Comparison of ENCODE assay signal across 10 cellular contexts in the genomic region with DNA sequence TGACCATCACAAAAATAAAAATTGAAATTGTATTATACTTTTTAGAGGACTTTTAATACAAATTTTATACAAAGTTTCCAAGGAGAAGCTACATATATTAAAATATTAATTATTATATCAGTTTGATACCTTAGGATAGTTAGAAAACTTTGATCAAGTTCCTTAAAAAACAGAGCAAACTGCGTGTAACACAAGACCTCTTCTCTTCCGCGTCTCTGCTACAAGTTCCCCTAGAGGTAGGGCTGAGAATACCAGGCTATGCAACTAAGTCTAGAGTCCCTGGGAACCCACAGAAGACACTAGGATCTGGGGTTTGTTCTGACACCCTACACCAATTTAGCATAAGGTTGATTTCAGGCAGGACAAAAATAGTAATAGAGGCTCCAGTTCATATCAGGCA.
DNase-seq lines count a peak whose midpoint lies in the region; ATAC-seq and TF ChIP-seq lines count a peak whose summit lies in the region.
"Had no signal": no experiment of that assay in that cellular context is flagged by ENCODE, and none has a peak within 500 bp of the region (broad histone marks: within the 10 kb centered on the region; RNA-seq: fewer than 3 reads in every experiment).

No MANE protein-coding gene starts in this region.

- no peaks in the 10 kb centered on the region for H3K9me3 ChIP-seq in CD4-positive, alpha-beta memory T cell (ENCODE audit: control insufficient read depth in 1 of 2, low read length in 2 of 2)
- H3K9me3 ChIP-seq in MG63: no peaks in the 10 kb centered on the region

- CTCF ChIA-PET in CD4-positive, alpha-beta memory T cell (lab: Charles Lee; ENCODE audit: partially characterized antibody): no interaction called here

- in situ Hi-C loops in ACHN (cut with HindIII; ENCODE audit: low pct_ligation_motif_present, low pct_unique_long_range_greater_than_20kb, low sequenced_read_pairs): no loop called here

- H3K4me3 Mint-ChIP-seq in glutamatergic neuron (ENCODE audit: unreplicated experiment): no peak overlapping the region
- H3K4me3 Mint-ChIP-seq in CD4-positive, alpha-beta memory T cell: no peak overlapping the region

- no peak overlapping the region for H3K27ac Mint-ChIP-seq in glutamatergic neuron (ENCODE audit: unreplicated experiment)
- H3K27ac Mint-ChIP-seq in CD4-positive, alpha-beta memory T cell: no peak overlapping the region

- peaks cover 4% of the 10 kb centered on the region for H3K9me3 Mint-ChIP-seq in glutamatergic neuron (ENCODE audit: unreplicated experiment)
- peaks cover 2 to 50% (median 17%) of the 10 kb centered on the region in 8 donors for H3K9me3 Mint-ChIP-seq in CD4-positive, alpha-beta memory T cell

- no peaks in the 10 kb centered on the region for H3K4me1 ChIP-seq in CD4-positive, alpha-beta memory T cell (ENCODE audit: insufficient read depth, low read length)

- no peaks in the 10 kb centered on the region for H3K27me3 ChIP-seq in CD4-positive, alpha-beta memory T cell (ENCODE audit: insufficient read depth, low read length)
- no peaks in the 10 kb centered on the region for H3K27me3 ChIP-seq in MG63

- DNase-seq in ACHN (peak; percentile 29), RPMI7951 (ENCODE audit: low read depth) (peak; percentile 1), glutamatergic neuron (no peak), occipital lobe (lab: John Stamatoyannopoulos, UW) (no peak), MG63 (no peak), kidney glomerular epithelial cell (lab: John Stamatoyannopoulos, UW) (no peak)
- no peak for DNase-seq in CD4-positive, alpha-beta memory T cell
- DNase-seq: central memory CD4-positive, alpha-beta T cell; COR-L47 had no signal

- H3K27me3 Mint-ChIP-seq in glutamatergic neuron (ENCODE audit: unreplicated experiment): peaks cover 3% of the 10 kb centered on the region
- no peaks in the 10 kb centered on the region for H3K27me3 Mint-ChIP-seq in CD4-positive, alpha-beta memory T cell

- intact Hi-C loops in CD4-positive, alpha-beta memory T cell (cut with micrococcal nuclease): no loop called here

- H3K4me3 ChIP-seq in CD4-positive, alpha-beta memory T cell (ENCODE audit: low read length in 2 of 2): no peak overlapping the region
- no peak overlapping the region for H3K4me3 ChIP-seq in MG63

- TF ChIP-seq CTCF in glutamatergic neuron (IDR thresholded peaks at IDR 0.05; ENCODE audit: partially characterized antibody, unreplicated experiment): peak; percentile 66

- H3K36me3 ChIP-seq in CD4-positive, alpha-beta memory T cell (ENCODE audit: insufficient read depth, low read length): no peaks in the 10 kb centered on the region
- H3K36me3 ChIP-seq in MG63: no peaks in the 10 kb centered on the region

- peak; percentile 68 for ATAC-seq in GM18909 (IDR thresholded peaks at IDR 0.05; ENCODE audit: poor library complexity, unreplicated experiment)

- H3K4me1 Mint-ChIP-seq in glutamatergic neuron (ENCODE audit: low read depth, unreplicated experiment): peaks cover 6% of the 10 kb centered on the region
- no peaks in the 10 kb centered on the region for H3K4me1 Mint-ChIP-seq in CD4-positive, alpha-beta memory T cell

- POLR2A ChIA-PET in CD4-positive, alpha-beta memory T cell (lab: Charles Lee; ENCODE audit: partially characterized antibody): no interaction called here

- H3K36me3 Mint-ChIP-seq in glutamatergic neuron (ENCODE audit: unreplicated experiment): no peaks in the 10 kb centered on the region
- no peaks in the 10 kb centered on the region for H3K36me3 Mint-ChIP-seq in CD4-positive, alpha-beta memory T cell

- H3K27ac ChIP-seq in CD4-positive, alpha-beta memory T cell (ENCODE audit: low read depth, low read length): no peak overlapping the region

Comparison
In these comparisons a context has a peak if more than half of its experiments do, and no peak if none do; other contexts are left out.
1. DNase-seq: peak in ACHN (single experiment) and RPMI7951 (single experiment); none in glutamatergic neuron (single experiment), CD4-positive, alpha-beta memory T cell (0 of 5), occipital lobe (single experiment), MG63 (single experiment) and kidney glomerular epithelial cell (single experiment).